In the genomic region with DNA sequence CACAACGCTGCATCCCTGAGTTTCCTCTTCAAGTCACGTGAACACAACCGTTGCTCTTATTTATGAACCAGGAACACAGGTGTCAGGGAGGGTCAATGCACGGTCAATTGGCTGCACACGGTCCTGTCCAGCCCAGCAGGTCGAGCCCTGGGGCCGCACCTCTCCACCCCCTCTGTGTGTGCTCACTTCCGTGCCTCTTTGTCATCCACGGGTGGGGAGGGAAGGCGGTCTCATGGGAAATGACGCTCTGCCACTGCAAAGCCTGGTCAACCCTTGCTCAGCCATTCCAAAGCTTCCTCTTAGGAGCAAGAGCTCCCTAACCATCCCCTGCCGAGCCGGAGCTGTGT, we compare ENCODE assay signal across 25 cellular contexts. TPM values are rescaled to one million over a fixed set of nuclear protein-coding genes. Genes with fewer than 3 reads are reported as not detected.
DNase-seq lines count a peak whose midpoint lies in the region; ATAC-seq, FAIRE-seq and TF ChIP-seq lines count a peak whose summit lies in the region.
"Had no signal": no experiment of that assay in that cellular context is flagged by ENCODE, and none has a peak within 500 bp of the region (broad histone marks: within the 10 kb centered on the region; RNA-seq: fewer than 3 reads in every experiment).

No MANE protein-coding gene starts in this region.

- H3K56ac ChIP-seq in H1 (replicated peaks; ENCODE audit: insufficient read length, low read depth, low read length): no peak overlapping the region

- no peak overlapping the region for H3K9ac ChIP-seq in H1 (replicated peaks in 1 of 4; ENCODE audit: extremely low read depth in 1 of 4, low read depth in 3 of 4, low read length in 3 of 4)
- H3K9ac ChIP-seq: SK-N-SH had no signal

- H3K4me1 Mint-ChIP-seq in activated CD4-positive, alpha-beta T cell treated with anti-CD3 and anti-CD28 coated beads for 36 hours: peaks cover 1% of the 10 kb centered on the region
- H3K4me1 Mint-ChIP-seq: CD14-positive monocyte had no signal

- H3K18ac ChIP-seq in H1 (ENCODE audit: extremely low read depth, low read length): no peak overlapping the region

- H2BK20ac ChIP-seq in H1 (ENCODE audit: low read length): no peak overlapping the region

- DNase-seq in activated CD4-positive, alpha-beta T cell treated with anti-CD3 and anti-CD28 coated beads for 36 hours: no peak
- no peak for DNase-seq in activated CD4-positive, alpha-beta T cell treated with anti-CD3 and anti-CD28 coated beads, Interleukin-2, amount 50 U/mL, for 4 hours
- DNase-seq in H1 (ENCODE audit: low read depth in 1 of 2, low spot score in 2 of 2) (no peak), lower lobe of right lung (no peak), spleen (peak; percentile 38), GM10266 (ENCODE audit: extremely low spot score) (no peak)
- DNase-seq: 8988T, DMS79 treated with DMSO at 0.1 percent for 48 hours, H9, HFFc6, NCI-H1417 treated with DMSO at 0.1 percent for 48 hours, NCI-H187, NCI-H2107, NCI-H2227 treated with DMSO at 0.1 percent for 48 hours, NCI-H510A, NCI-H82, SIG-M5, SK-N-SH had no signal

- H2BK120ac ChIP-seq in H1 (replicated peaks; ENCODE audit: low read depth, low read length): no peak overlapping the region

- no peak overlapping the region for H4K5ac ChIP-seq in H1 (ENCODE audit: insufficient read length, low read depth, low read length)

- 90% methylated on average over 13 of the region's 13 CpGs; no CpG with 5 or more reads in 1 of the 2 experiments for WGBS in H1 (ENCODE audit: extremely low coverage in 1 of 2, insufficient coverage in 1 of 2, insufficient read length in 1 of 2, insufficient replicate concordance in 2 of 2, low coverage in 1 of 2, low lambda C conversion rate in 2 of 2, missing lambda C conversion rate in 1 of 2), 2 experiments
- WGBS in spleen, 5 donors: 57 to 74% (median 66%) methylated on average over 9 to 13 of the region's 13 CpGs

- TF ChIP-seq CTCF in H1 (IDR thresholded peaks at IDR 0.05; ENCODE audit: control extremely low read depth in 1 of 3, insufficient read depth in 1 of 3, low read depth in 1 of 3, low read length in 3 of 3) (no peak), lower lobe of right lung (IDR thresholded peaks at IDR 0.05) (no peak), spleen (IDR thresholded peaks at IDR 0.05 in 8 of 11, conservative IDR thresholded peaks at IDR 0.05 in 3 of 11) (no peak), GM10266 (IDR thresholded peaks at IDR 0.05; ENCODE audit: control insufficient read depth, insufficient read depth, low read depth, missing control alignments) (no peak)

- H3K9me3 Mint-ChIP-seq in activated CD4-positive, alpha-beta T cell treated with anti-CD3 and anti-CD28 coated beads for 36 hours (ENCODE audit: low read depth): peaks cover 2% of the 10 kb centered on the region
- H3K9me3 Mint-ChIP-seq: H9 had no signal

- TF ChIP-seq RAD21 in H1 (IDR thresholded peaks at IDR 0.05 in 1 of 2, conservative IDR thresholded peaks at IDR 0.05 in 1 of 2; ENCODE audit: low read depth in 2 of 2, low read length in 2 of 2): no peak

- no peaks in the 10 kb centered on the region for H3K23me2 ChIP-seq in H1 (ENCODE audit: low read depth, low read length)

- ATAC-seq in activated CD4-positive, alpha-beta T cell treated with anti-CD3 and anti-CD28 coated beads for 36 hours: no peak
- ATAC-seq in lower lobe of right lung (peak; percentile 16 to 23), HG03135 (IDR thresholded peaks at IDR 0.05; ENCODE audit: unreplicated experiment) (no peak), GM21717 (IDR thresholded peaks at IDR 0.05; ENCODE audit: unreplicated experiment) (no peak)
- ATAC-seq: GM12878, Panc1 had no signal

- H2BK5ac ChIP-seq in H1 (ENCODE audit: low read depth, low read length): peak overlapping the region; percentile 39; the same call in 1 of the 2 replicates

- intact Hi-C loops in activated CD4-positive, alpha-beta T cell treated with anti-CD3 and anti-CD28 coated beads for 36 hours (cut with DNase I, micrococcal nuclease): no loop called here
- intact Hi-C loops in lower lobe of right lung (cut with DNase I) (no loop called here), spleen (cut with DNase I; ENCODE audit: low total_unique reads) (no loop called here)

- H3K4me1 ChIP-seq in H1 (replicated peaks in 1 of 4; ENCODE audit: control insufficient read depth in 3 of 4, insufficient read depth in 4 of 4, low read length in 3 of 4) (no peaks in the 10 kb centered on the region; a peak in 1 of 7 replicates), lower lobe of right lung (no peaks in the 10 kb centered on the region), spleen (no peaks in the 10 kb centered on the region)

- H3K27ac ChIP-seq in H1 (ENCODE audit: low read depth, low read length): no peak overlapping the region
- no peak overlapping the region for H3K27ac ChIP-seq in lower lobe of right lung
- no peak overlapping the region for H3K27ac ChIP-seq in spleen

- no peak overlapping the region for H3K4me2 ChIP-seq in H1 (ENCODE audit: insufficient read depth in 1 of 2, low read depth in 2 of 2, low read length in 2 of 2)
- H3K4me2 ChIP-seq: SK-N-SH had no signal

- H3K79me2 ChIP-seq in H1 (ENCODE audit: control insufficient read depth in 1 of 2, insufficient read depth in 2 of 2, low read length in 2 of 2): no peaks in the 10 kb centered on the region

- H4K20me1 ChIP-seq in H1 (replicated peaks in 1 of 2; ENCODE audit: control insufficient read depth in 1 of 2, insufficient read depth in 2 of 2, low read length in 2 of 2): no peaks in the 10 kb centered on the region

- no peak overlapping the region for H4K91ac ChIP-seq in H1 (replicated peaks; ENCODE audit: insufficient read length, low read length)

- no peak overlapping the region for H3K14ac ChIP-seq in H1 (ENCODE audit: insufficient read length)

- peaks cover 20% of the 10 kb centered on the region for H3K27me3 Mint-ChIP-seq in activated CD4-positive, alpha-beta T cell treated with anti-CD3 and anti-CD28 coated beads for 36 hours

- peak overlapping the region; percentile 47 for H3K27ac Mint-ChIP-seq in activated CD4-positive, alpha-beta T cell treated with anti-CD3 and anti-CD28 coated beads for 36 hours
- H3K27ac Mint-ChIP-seq: H9, HFFc6 had no signal

- no peak overlapping the region for H3K4me3 ChIP-seq in H1 (ENCODE audit: extremely low read depth in 1 of 4, insufficient read depth in 2 of 4, low read depth in 3 of 4, low read length in 4 of 4)
- no peak overlapping the region for H3K4me3 ChIP-seq in lower lobe of right lung
- H3K4me3 ChIP-seq in spleen: no peak overlapping the region
- H3K4me3 ChIP-seq: GM12878 had no signal

- H2AK5ac ChIP-seq in H1 (ENCODE audit: low read depth, low read length): no peak overlapping the region

- no peak for TF ChIP-seq POLR2A in H1 (IDR thresholded peaks at IDR 0.05; ENCODE audit: control extremely low read depth in 1 of 2, low read depth in 2 of 2, low read length in 2 of 2)
- TF ChIP-seq POLR2A in spleen (IDR thresholded peaks at IDR 0.05): no peak

- H3K9me3 ChIP-seq in H1 (ENCODE audit: insufficient read depth in 2 of 2, low read depth in 1 of 2, low read length in 1 of 2) (no peaks in the 10 kb centered on the region), lower lobe of right lung (no peaks in the 10 kb centered on the region), spleen (no peaks in the 10 kb centered on the region)
- H3K9me3 ChIP-seq: SK-N-SH had no signal

- no peak overlapping the region for H3K4me3 Mint-ChIP-seq in activated CD4-positive, alpha-beta T cell treated with anti-CD3 and anti-CD28 coated beads for 36 hours
- H3K4me3 Mint-ChIP-seq: CD14-positive monocyte, H9, HFFc6 had no signal

- CTCF ChIA-PET in activated CD4-positive, alpha-beta T cell treated with anti-CD3 and anti-CD28 coated beads for 36 hours (lab: Charles Lee): no interaction called here
- CTCF ChIA-PET in H1 (lab: Charles Lee; ENCODE audit: partially characterized antibody): interaction anchor here (1.1 to 1.2 kb wide), 2 partner anchors 65 to 79 kb away, joined by 3 read pairs; no protein-coding TSS in a partner anchor

- H3K79me1 ChIP-seq in H1 (ENCODE audit: low read depth, low read length): 0 out of 2 replicates have a peak, but pooled peaks cover 2% of the 10 kb centered on the region

- H3K27me3 ChIP-seq in H1 (replicated peaks in 1 of 4; ENCODE audit: control insufficient read depth in 3 of 4, extremely low read depth in 1 of 4, insufficient read depth in 3 of 4, low read length in 3 of 4) (no peaks in the 10 kb centered on the region), lower lobe of right lung (ENCODE audit: low read depth) (peaks cover 8% of the 10 kb centered on the region), spleen (replicated peaks in 1 of 7) (peaks cover 0 to 45% (median 0%) of the 10 kb centered on the region in 7 donors)

- no peak overlapping the region for H3K4ac ChIP-seq in H1 (replicated peaks; ENCODE audit: insufficient read length, low read depth, low read length)

- no peak overlapping the region for H4K8ac ChIP-seq in H1 (ENCODE audit: extremely low read depth, insufficient read depth, low read length)

- no peaks in the 10 kb centered on the region for H3K36me3 Mint-ChIP-seq in activated CD4-positive, alpha-beta T cell treated with anti-CD3 and anti-CD28 coated beads for 36 hours (ENCODE audit: low read depth)
- H3K36me3 Mint-ChIP-seq: CD14-positive monocyte had no signal

- POLR2A ChIA-PET in activated CD4-positive, alpha-beta T cell treated with anti-CD3 and anti-CD28 coated beads for 36 hours (lab: Charles Lee): no interaction called here
- POLR2A ChIA-PET in H1 (lab: Charles Lee; ENCODE audit: partially characterized antibody): no interaction called here

- H2BK12ac ChIP-seq in H1 (ENCODE audit: low read depth, low read length): no peak overlapping the region

- H3K36me3 ChIP-seq in H1 (ENCODE audit: control insufficient read depth in 2 of 4, insufficient read depth in 4 of 4, low read length in 3 of 4) (no peaks in the 10 kb centered on the region), lower lobe of right lung (no peaks in the 10 kb centered on the region), spleen (no peaks in the 10 kb centered on the region)

- no peak for FAIRE-seq in H1 (lab: Jason Lieb, UNC)
- FAIRE-seq: GM12878 had no signal

- no peak for TF ChIP-seq EP300 in H1 (IDR thresholded peaks at IDR 0.05; ENCODE audit: borderline replicate concordance in 1 of 2, low read depth in 2 of 2, low read length in 2 of 2)

- H3K23ac ChIP-seq in H1 (ENCODE audit: insufficient read length): no peak overlapping the region

- no peak overlapping the region for H2AFZ ChIP-seq in H1 (ENCODE audit: low read length)

- H2BK15ac ChIP-seq in H1 (ENCODE audit: low read length): no peak overlapping the region

RNA-seq across cellular contexts. Expression of a gene that starts 38.7 kb away (rescaled TPM):
- total RNA-seq in activated CD4-positive, alpha-beta T cell treated with anti-CD3 and anti-CD28 coated beads for 36 hours: under 1 TPM; 0.39 to 0.50 TPM
- 3.1 and 3.9 TPM in 2 replicates for total RNA-seq in H1 (2021; fragmentation: NEBNext Ultra II Directional; extraction: Animal tissue kit (Norgen Biotek cat#: 25700))
- polyA plus RNA-seq in H1 (2011; rRNA removed) (2.9 and 4.8 TPM in 2 replicates), spleen (under 1 TPM in 2 of 3 donors, not detected in 1; 0.04 to 0.09 TPM)
- polyA plus RNA-seq in H1 (2011; cell fraction: cytosol; rRNA removed): 3.4 TPM
- 5.3 TPM for polyA plus RNA-seq in H1 (2011; cell fraction: nucleus; rRNA removed)
- 2.8 to 3.8 TPM (median 3.2 TPM) in 4 replicates for polyA plus RNA-seq in H1 (2012, experiment 1 of 2)
- 3.5 TPM for polyA plus RNA-seq in H1 (2012, experiment 2 of 2)
- polyA plus RNA-seq in H1 (2013, experiment 1 of 2): 1.6 TPM
- polyA plus RNA-seq in H1 (2013, experiment 2 of 2): 1.6 TPM
- polyA minus RNA-seq in H1 (2011; rRNA and poly(A)+ RNA removed): 1.1 and 1.6 TPM in 2 replicates
- 4.1 TPM for polyA minus RNA-seq in H1 (2011; cell fraction: cytosol; rRNA and poly(A)+ RNA removed)
- 2.1 TPM for polyA minus RNA-seq in H1 (2011; cell fraction: nucleus; rRNA and poly(A)+ RNA removed)
- total RNA-seq in lower lobe of right lung (2.4 TPM), spleen (not detected)
- total RNA-seq: GM12878, HFFc6, HT1080, M059J had no signal
- polyA plus RNA-seq: CD14-positive monocyte, GM12878, SK-N-SH had no signal

Comparison
In these comparisons a context has a peak if more than half of its experiments do, and no peak if none do; other contexts are left out.
1. ATAC-seq: peak in lower lobe of right lung (2 of 2); none in activated CD4-positive, alpha-beta T cell treated with anti-CD3 and anti-CD28 coated beads for 36 hours (single experiment), HG03135 (single experiment) and GM21717 (single experiment).